ENCODE assay signal across 15 cellular contexts in the genomic region with DNA sequence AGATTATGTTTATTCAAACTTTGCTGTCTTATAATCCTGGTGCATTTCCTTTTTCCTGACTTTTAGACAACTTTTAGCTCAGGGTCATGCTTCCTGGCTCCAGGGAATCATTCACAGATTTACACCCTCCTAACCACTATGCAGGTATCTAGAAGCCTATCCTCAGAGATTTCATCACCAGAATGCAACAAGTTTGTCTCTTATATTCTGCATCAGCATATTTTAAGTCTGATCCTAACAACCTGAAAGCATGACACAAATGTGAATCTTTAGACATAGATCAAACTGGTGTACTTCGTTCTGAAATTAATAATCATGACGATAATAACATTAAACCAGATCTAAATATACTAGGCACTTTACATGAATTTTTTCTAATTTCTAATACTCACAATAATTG.
"Had no signal": no experiment of that assay in that cellular context is flagged by ENCODE, and none has a peak within 500 bp of the region (broad histone marks: within the 10 kb centered on the region; RNA-seq: fewer than 3 reads in every experiment).

No MANE protein-coding gene starts in this region.

- H3K9me3 ChIP-seq: SJSA1 had no signal

- H3K27ac ChIP-seq: SJSA1, SK-N-MC had no signal

- ATAC-seq: T-cell, T-helper 17 cell had no signal

- H3K4me3 ChIP-seq: SJSA1, SK-N-MC had no signal

- H3K4me1 ChIP-seq: SJSA1 had no signal

- H3K27me3 ChIP-seq: SJSA1 had no signal

- H3K36me3 ChIP-seq: SJSA1 had no signal

- DNase-seq: KBM-7; NCI-H1417 treated with DMSO at 0.1 percent for 48 hours; NCI-H1694 treated with DMSO at 0.1 percent for 48 hours; NCI-H1930; NCI-H2107; NCI-H2227 treated with DMSO at 0.1 percent for 48 hours; NCI-H526 treated with DMSO at 0.1 percent for 48 hours; NCI-H748 treated with DMSO at 0.1 percent for 48 hours; NK-92 treated with Interleukin-12 subunit alpha and Interleukin-12 subunit beta, amount 100 ng/mL, for 24 hours; Right ventricle myocardium superior; SIG-M5; T-cell; T-helper 17 cell had no signal
